10 cellular contexts compared by ENCODE assay signal in genomic region chr9:120845255-120845654, GRCh38. TPM values are rescaled to one million over a fixed set of nuclear protein-coding genes. Genes with fewer than 3 reads are reported as not detected.
A peak's percentile ranks its signal among the peaks of the same experiment; 100 is the strongest.
DNase-seq lines count a peak whose midpoint lies in the region; ATAC-seq and TF ChIP-seq lines count a peak whose summit lies in the region.
"Had no signal": no experiment of that assay in that cellular context is flagged by ENCODE, and none has a peak within 500 bp of the region (broad histone marks: within the 10 kb centered on the region; RNA-seq: fewer than 3 reads in every experiment).

No MANE protein-coding gene starts in this region.

- H3K9me3 Mint-ChIP-seq in activated CD8-positive, alpha-beta T cell treated with anti-CD3 and anti-CD28 coated beads, Interleukin-2, amount 10 ng/mL, durations not matched to agents 7 days and 5 days (ENCODE audit: insufficient read depth): no peaks in the 10 kb centered on the region
- no peaks in the 10 kb centered on the region for H3K9me3 Mint-ChIP-seq in stimulated activated effector memory CD8-positive, alpha-beta T cell treated with anti-CD3 and anti-CD28 coated beads, Interleukin-12 subunit alpha, Interleukin-12 subunit beta, amount 100 ng/mL, for 72 hours

- H3K36me3 Mint-ChIP-seq in activated CD8-positive, alpha-beta T cell treated with anti-CD3 and anti-CD28 coated beads, Interleukin-2, amount 10 ng/mL, durations not matched to agents 7 days and 5 days (ENCODE audit: low read depth): peaks cover 64% of the 10 kb centered on the region
- peaks cover 100% of the 10 kb centered on the region for H3K36me3 Mint-ChIP-seq in stimulated activated effector memory CD8-positive, alpha-beta T cell treated with anti-CD3 and anti-CD28 coated beads, Interleukin-12 subunit alpha, Interleukin-12 subunit beta, amount 100 ng/mL, for 72 hours

- peak; percentile 79 for DNase-seq in activated effector memory CD4-positive, alpha-beta T cell treated with anti-CD3 and anti-CD28 coated beads, Interleukin-2, amount 50 U/mL, for 16 hours
- DNase-seq in activated effector memory CD4-positive, alpha-beta T cell treated with Interleukin-2 at 50 U/mL for 16 hours: no peak
- DNase-seq in activated CD8-positive, alpha-beta T cell treated with anti-CD3 and anti-CD28 coated beads, Interleukin-2, amount 10 ng/mL, durations not matched to agents 7 days and 5 days: peak; percentile 45
- DNase-seq in foreskin fibroblast: peak; percentile 34 to 60
- no peak for DNase-seq in stimulated activated effector memory CD8-positive, alpha-beta T cell treated with anti-CD3 and anti-CD28 coated beads, Interleukin-12 subunit alpha, Interleukin-12 subunit beta, amount 100 ng/mL, for 72 hours (ENCODE audit: low spot score in 2 of 2)
- DNase-seq in retina: no peak
- DNase-seq in HK-2 (ENCODE audit: unreplicated experiment): no peak
- DNase-seq in NCI-H2171 (lab: John Stamatoyannopoulos, UW): no peak
- DNase-seq: DMS79, NCI-H2081 had no signal

- H3K4me3 Mint-ChIP-seq in activated CD8-positive, alpha-beta T cell treated with anti-CD3 and anti-CD28 coated beads, Interleukin-2, amount 10 ng/mL, durations not matched to agents 7 days and 5 days: peak overlapping the region; percentile 98
- peak overlapping the region; percentile 100 for H3K4me3 Mint-ChIP-seq in stimulated activated effector memory CD8-positive, alpha-beta T cell treated with anti-CD3 and anti-CD28 coated beads, Interleukin-12 subunit alpha, Interleukin-12 subunit beta, amount 100 ng/mL, for 72 hours

- CTCF ChIA-PET in activated CD8-positive, alpha-beta T cell treated with anti-CD3 and anti-CD28 coated beads, Interleukin-2, amount 10 ng/mL, durations not matched to agents 7 days and 5 days (lab: Charles Lee): interaction anchor here (0.6 to 1.9 kb wide), 6 partner anchors 22 to 227 kb away, joined by 3 to 7 read pairs (median 4); partner anchors contain the start of gene PHF19

- H3K27ac Mint-ChIP-seq in activated CD8-positive, alpha-beta T cell treated with anti-CD3 and anti-CD28 coated beads, Interleukin-2, amount 10 ng/mL, durations not matched to agents 7 days and 5 days: peak overlapping the region; percentile 98
- peak overlapping the region; percentile 100 for H3K27ac Mint-ChIP-seq in stimulated activated effector memory CD8-positive, alpha-beta T cell treated with anti-CD3 and anti-CD28 coated beads, Interleukin-12 subunit alpha, Interleukin-12 subunit beta, amount 100 ng/mL, for 72 hours

- no peak for TF ChIP-seq CTCF in foreskin fibroblast (IDR thresholded peaks at IDR 0.05; ENCODE audit: low read depth, low read length)

- no peaks in the 10 kb centered on the region for H3K27me3 Mint-ChIP-seq in activated CD8-positive, alpha-beta T cell treated with anti-CD3 and anti-CD28 coated beads, Interleukin-2, amount 10 ng/mL, durations not matched to agents 7 days and 5 days (ENCODE audit: low read depth)

- POLR2A ChIA-PET in activated CD8-positive, alpha-beta T cell treated with anti-CD3 and anti-CD28 coated beads, Interleukin-2, amount 10 ng/mL, durations not matched to agents 7 days and 5 days (lab: Charles Lee): interaction anchor here (0.9 to 3.1 kb wide), 9 partner anchors 12 to 92 kb away, joined by 3 to 23 read pairs (median 4); partner anchors contain the start of genes FBXW2, PHF19 and TRAF1

- peaks cover 72% of the 10 kb centered on the region for H3K4me1 Mint-ChIP-seq in activated CD8-positive, alpha-beta T cell treated with anti-CD3 and anti-CD28 coated beads, Interleukin-2, amount 10 ng/mL, durations not matched to agents 7 days and 5 days (ENCODE audit: low read depth)
- peaks cover 66% of the 10 kb centered on the region for H3K4me1 Mint-ChIP-seq in stimulated activated effector memory CD8-positive, alpha-beta T cell treated with anti-CD3 and anti-CD28 coated beads, Interleukin-12 subunit alpha, Interleukin-12 subunit beta, amount 100 ng/mL, for 72 hours

- H3K4me3 ChIP-seq in foreskin fibroblast (ENCODE audit: low read depth in 1 of 2, low read length in 2 of 2): no peak overlapping the region

- ATAC-seq in activated CD8-positive, alpha-beta T cell treated with anti-CD3 and anti-CD28 coated beads, Interleukin-2, amount 10 ng/mL, durations not matched to agents 7 days and 5 days: no peak
- peak; percentile 54 for ATAC-seq in stimulated activated effector memory CD8-positive, alpha-beta T cell treated with anti-CD3 and anti-CD28 coated beads, Interleukin-12 subunit alpha, Interleukin-12 subunit beta, amount 100 ng/mL, for 72 hours

RNA-seq across cellular contexts. Expression of gene PSMD5, which starts 2.5 kb away (rescaled TPM):
- 10 to 100 TPM; 47.9 to 50.7 TPM for total RNA-seq in activated CD8-positive, alpha-beta T cell treated with anti-CD3 and anti-CD28 coated beads, Interleukin-2, amount 10 ng/mL, durations not matched to agents 7 days and 5 days

RNA-seq across cellular contexts. Expression of gene PHF19, which starts 31.7 kb away (rescaled TPM):
- total RNA-seq in activated CD8-positive, alpha-beta T cell treated with anti-CD3 and anti-CD28 coated beads, Interleukin-2, amount 10 ng/mL, durations not matched to agents 7 days and 5 days: 100 to 1,000 TPM; 273 to 290 TPM

RNA-seq across cellular contexts. Expression of gene FBXW2, which starts 52.0 kb away (rescaled TPM):
- total RNA-seq in activated CD8-positive, alpha-beta T cell treated with anti-CD3 and anti-CD28 coated beads, Interleukin-2, amount 10 ng/mL, durations not matched to agents 7 days and 5 days: 10 to 100 TPM; 90.0 to 90.9 TPM

Comparison
In these comparisons a context has a peak if more than half of its experiments do, and no peak if none do; other contexts are left out.
1. DNase-seq: peak in activated effector memory CD4-positive, alpha-beta T cell treated with anti-CD3 and anti-CD28 coated beads, Interleukin-2, amount 50 U/mL, for 16 hours (single experiment), activated CD8-positive, alpha-beta T cell treated with anti-CD3 and anti-CD28 coated beads, Interleukin-2, amount 10 ng/mL, durations not matched to agents 7 days and 5 days (single experiment) and foreskin fibroblast (2 of 2); none in activated effector memory CD4-positive, alpha-beta T cell treated with Interleukin-2 at 50 U/mL for 16 hours (single experiment), stimulated activated effector memory CD8-positive, alpha-beta T cell treated with anti-CD3 and anti-CD28 coated beads, Interleukin-12 subunit alpha, Interleukin-12 subunit beta, amount 100 ng/mL, for 72 hours (0 of 2), retina (single experiment), HK-2 (single experiment) and NCI-H2171 (single experiment).